ENCODE assay signal across 9 cellular contexts in genomic region chr3:61637088-61638051, GRCh38.
DNase-seq lines count a peak whose midpoint lies in the region; ATAC-seq and TF ChIP-seq lines count a peak whose summit lies in the region.
"Had no signal": no experiment of that assay in that cellular context is flagged by ENCODE, and none has a peak within 500 bp of the region (broad histone marks: within the 10 kb centered on the region; RNA-seq: fewer than 3 reads in every experiment).

No MANE protein-coding gene starts in this region.

- intact Hi-C loops in tibial artery (cut with DNase I; ENCODE audit: low total_unique reads): no loop called here
- intact Hi-C loops in lower leg skin (cut with DNase I; ENCODE audit: low total_unique reads): no loop called here

- H3K4me3 ChIP-seq in tibial artery: peak overlapping the region; percentile 36 to 43
- no peak overlapping the region for H3K4me3 ChIP-seq in lower leg skin (ENCODE audit: low read depth, poor library complexity, severe bottlenecking)

- TF ChIP-seq CTCF in tibial artery (IDR thresholded peaks at IDR 0.05): no peak
- no peak for TF ChIP-seq CTCF in lower leg skin (IDR thresholded peaks at IDR 0.05)
- no peak for TF ChIP-seq CTCF in chondrocyte (IDR thresholded peaks at IDR 0.05)

- peak overlapping the region; percentile 51 to 54 for H3K27ac ChIP-seq in tibial artery

- DNase-seq in germinal center (ENCODE audit: low spot score) (peak; percentile 27), tibial artery (no peak), HCEC 1CT (no peak), lower leg skin (ENCODE audit: low spot score in 2 of 2) (no peak), chondrocyte (ENCODE audit: low spot score) (no peak)
- no peak for DNase-seq in activated CD4-positive, alpha-beta T cell treated with anti-CD3 and anti-CD28 coated beads for 4 hours
- DNase-seq: stimulated activated naive CD8-positive, alpha-beta T cell treated with anti-CD3 and anti-CD28 coated beads, Interleukin-15, Interleukin-2, amounts not matched to agents 100 U/mL and 50 U/mL, for 24 hours had no signal

- H3K4me3 Mint-ChIP-seq in chondrocyte (ENCODE audit: unreplicated experiment): no peak overlapping the region

- H3K27me3 Mint-ChIP-seq in chondrocyte (ENCODE audit: low read depth): peaks cover 6% of the 10 kb centered on the region

- H3K27ac Mint-ChIP-seq in chondrocyte (ENCODE audit: unreplicated experiment): no peak overlapping the region

- no peak for TF ChIP-seq POLR2A in lower leg skin (IDR thresholded peaks at IDR 0.05)

- peaks cover 4% of the 10 kb centered on the region for H3K36me3 Mint-ChIP-seq in chondrocyte (ENCODE audit: low read depth)

- no peaks in the 10 kb centered on the region for H3K36me3 ChIP-seq in tibial artery

- no peaks in the 10 kb centered on the region for H3K27me3 ChIP-seq in tibial artery

- ATAC-seq in GM19463 (IDR thresholded peaks at IDR 0.05; ENCODE audit: unreplicated experiment) (peak; percentile 91), HG03457 (IDR thresholded peaks at IDR 0.05; ENCODE audit: unreplicated experiment) (peak; percentile 81)
- ATAC-seq: stimulated activated naive CD8-positive, alpha-beta T cell treated with anti-CD3 and anti-CD28 coated beads, Interleukin-15, Interleukin-2, amounts not matched to agents 100 U/mL and 50 U/mL, for 24 hours had no signal

- peaks cover 23% of the 10 kb centered on the region for H3K4me1 Mint-ChIP-seq in chondrocyte (ENCODE audit: low read depth)

- no peaks in the 10 kb centered on the region for H3K9me3 ChIP-seq in tibial artery

- peaks cover 12% of the 10 kb centered on the region for H3K9me3 Mint-ChIP-seq in chondrocyte (ENCODE audit: low read depth)

- peaks cover 0 to 46% (median 5%) of the 10 kb centered on the region in 4 donors for H3K4me1 ChIP-seq in tibial artery

- WGBS in lower leg skin, 2 donors: 54 to 63% methylated on average over 16 of the region's 16 CpGs
